ENCODE assay signal across 29 cellular contexts in the genomic region with DNA sequence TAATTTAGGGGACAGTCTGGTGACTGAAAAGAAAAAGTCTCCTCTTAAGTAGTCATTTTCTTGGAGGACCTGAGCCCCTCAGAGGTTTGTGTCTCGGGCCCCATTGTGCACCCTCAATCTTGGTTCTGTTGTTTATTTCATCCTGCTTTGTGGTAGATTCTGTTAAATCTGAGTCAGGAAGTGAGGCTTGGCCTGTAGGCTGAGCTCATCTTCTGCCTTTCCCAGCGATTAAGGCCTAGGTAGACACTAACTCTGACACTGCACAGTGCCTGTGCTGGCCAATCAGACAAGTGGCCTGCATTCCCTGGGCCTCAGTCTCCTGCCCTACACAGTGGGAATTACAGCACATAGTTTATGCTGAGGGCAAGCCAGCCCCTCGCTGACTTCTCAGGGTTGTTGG.
"Had no signal": no experiment of that assay in that cellular context is flagged by ENCODE, and none has a peak within 500 bp of the region (broad histone marks: within the 10 kb centered on the region; RNA-seq: fewer than 3 reads in every experiment).

No MANE protein-coding gene starts in this region.

- H3K27ac Mint-ChIP-seq: activated CD4-positive, alpha-beta memory T cell treated with anti-CD3 and anti-CD28 coated beads, Interleukin-2, amount 10 ng/mL, durations not matched to agents 7 days and 5 days; activated CD4-positive, alpha-beta T cell treated with anti-CD3 and anti-CD28 coated beads, Interleukin-2, amount 10 ng/mL, durations not matched to agents 7 days and 5 days; activated T-cell treated with anti-CD3 and anti-CD28 coated beads, Interleukin-2, amount 50 U/mL, for 24 hours; natural killer cell treated with Interleukin-12 subunit alpha and Interleukin-12 subunit beta and Interleukin-15 and Interleukin-18, amount 100 ng/mL, for 72 hours; stimulated activated naive B cell treated with anti-CD40 and anti-IgM and Interleukin-4, amounts not matched to agents 10 μg/mL and 1 μg/mL and 100 μg/mL, for 72 hours had no signal

- H3K4me3 Mint-ChIP-seq: activated CD4-positive, alpha-beta memory T cell treated with anti-CD3 and anti-CD28 coated beads, Interleukin-2, amount 10 ng/mL, durations not matched to agents 7 days and 5 days; activated CD4-positive, alpha-beta T cell treated with anti-CD3 and anti-CD28 coated beads, Interleukin-2, amount 10 ng/mL, durations not matched to agents 7 days and 5 days; activated T-cell treated with anti-CD3 and anti-CD28 coated beads, Interleukin-2, amount 50 U/mL, for 24 hours; natural killer cell treated with Interleukin-12 subunit alpha and Interleukin-12 subunit beta and Interleukin-15 and Interleukin-18, amount 100 ng/mL, for 72 hours; stimulated activated naive B cell treated with anti-CD40 and anti-IgM and Interleukin-4, amounts not matched to agents 10 μg/mL and 1 μg/mL and 100 μg/mL, for 72 hours had no signal

- H3K4me3 ChIP-seq: colonic mucosa, esophagus squamous epithelium, heart right ventricle, left lung, lower lobe of right lung, mucosa of descending colon, pancreas, prostate gland, skin epidermis, transverse colon had no signal

- H3K4me1 Mint-ChIP-seq: activated CD4-positive, alpha-beta memory T cell treated with anti-CD3 and anti-CD28 coated beads, Interleukin-2, amount 10 ng/mL, durations not matched to agents 7 days and 5 days; activated CD4-positive, alpha-beta T cell treated with anti-CD3 and anti-CD28 coated beads, Interleukin-2, amount 10 ng/mL, durations not matched to agents 7 days and 5 days had no signal

- ATAC-seq: heart right ventricle; left lung; lower lobe of right lung; mucosa of descending colon; natural killer cell treated with Interleukin-12 subunit alpha and Interleukin-12 subunit beta and Interleukin-15 and Interleukin-18, amount 100 ng/mL, for 72 hours; pancreas; sciatic nerve; stimulated activated naive B cell treated with anti-CD40 and anti-IgM and Interleukin-4, amounts not matched to agents 10 μg/mL and 1 μg/mL and 100 μg/mL, for 72 hours had no signal

- H3K9me3 Mint-ChIP-seq: activated CD4-positive, alpha-beta memory T cell treated with anti-CD3 and anti-CD28 coated beads, Interleukin-2, amount 10 ng/mL, durations not matched to agents 7 days and 5 days; activated CD4-positive, alpha-beta T cell treated with anti-CD3 and anti-CD28 coated beads, Interleukin-2, amount 10 ng/mL, durations not matched to agents 7 days and 5 days; activated T-cell treated with anti-CD3 and anti-CD28 coated beads, Interleukin-2, amount 50 U/mL, for 24 hours; natural killer cell treated with Interleukin-12 subunit alpha and Interleukin-12 subunit beta and Interleukin-15 and Interleukin-18, amount 100 ng/mL, for 72 hours; stimulated activated naive B cell treated with anti-CD40 and anti-IgM and Interleukin-4, amounts not matched to agents 10 μg/mL and 1 μg/mL and 100 μg/mL, for 72 hours had no signal

- H3K27me3 Mint-ChIP-seq: activated CD4-positive, alpha-beta T cell treated with anti-CD3 and anti-CD28 coated beads, Interleukin-2, amount 10 ng/mL, durations not matched to agents 7 days and 5 days; activated T-cell treated with anti-CD3 and anti-CD28 coated beads, Interleukin-2, amount 50 U/mL, for 24 hours; natural killer cell treated with Interleukin-12 subunit alpha and Interleukin-12 subunit beta and Interleukin-15 and Interleukin-18, amount 100 ng/mL, for 72 hours; stimulated activated naive B cell treated with anti-CD40 and anti-IgM and Interleukin-4, amounts not matched to agents 10 μg/mL and 1 μg/mL and 100 μg/mL, for 72 hours had no signal

- H3K4me1 ChIP-seq: colonic mucosa, left lung, prostate gland had no signal

- H3K27me3 ChIP-seq: colonic mucosa, esophagus squamous epithelium, heart right ventricle, left lung, neutrophil, pancreas, transverse colon had no signal

- H3K27ac ChIP-seq: colonic mucosa, epithelial cell of prostate, esophagus squamous epithelium, heart right ventricle, left lung, lower lobe of right lung, neutrophil, pancreas, prostate gland, skin epidermis, transverse colon had no signal

- H3K36me3 ChIP-seq: colonic mucosa, neutrophil, pancreas, prostate gland, transverse colon had no signal

- H3K36me3 Mint-ChIP-seq: natural killer cell treated with Interleukin-12 subunit alpha and Interleukin-12 subunit beta and Interleukin-15 and Interleukin-18, amount 100 ng/mL, for 72 hours; stimulated activated naive B cell treated with anti-CD40 and anti-IgM and Interleukin-4, amounts not matched to agents 10 μg/mL and 1 μg/mL and 100 μg/mL, for 72 hours had no signal

- DNase-seq: activated CD4-positive, alpha-beta memory T cell treated with anti-CD3 and anti-CD28 coated beads, Interleukin-2, amount 10 ng/mL, durations not matched to agents 7 days and 5 days; activated CD4-positive, alpha-beta T cell treated with anti-CD3 and anti-CD28 coated beads for 1 hour; activated CD4-positive, alpha-beta T cell treated with anti-CD3 and anti-CD28 coated beads, Interleukin-2, amount 10 ng/mL, durations not matched to agents 7 days and 5 days; activated CD8-positive, alpha-beta memory T cell treated with anti-CD3 and anti-CD28 coated beads, Interleukin-2, amount 50 U/mL, for 48 hours; activated gamma-delta T cell treated with Interleukin-2 at 50 U/mL for 16 hours; activated naive CD4-positive, alpha-beta T cell treated with anti-CD3 and anti-CD28 coated beads, Interleukin-2, amount 50 U/mL, for 16 hours; activated T-cell treated with anti-CD3 and anti-CD28 coated beads, Interleukin-2, amount 50 U/mL, for 24 hours; colonic mucosa; effector CD8-positive, alpha-beta T cell; esophagus squamous epithelium; foreskin melanocyte; heart right ventricle; left lung; lower lobe of right lung; mesendoderm; mucosa of descending colon; pancreas; retina; stimulated activated CD4-positive, alpha-beta T cell treated with anti-CD3 and anti-CD28 coated beads, Interleukin-4, amount 100 ng/mL, for 4 hours; stimulated activated CD8-positive, alpha-beta memory T cell treated with anti-CD3 and anti-CD28 coated beads, Interleukin-4, amount 100 ng/mL, for 48 hours; stimulated activated naive B cell treated with anti-CD40 and anti-IgM and Interleukin-4, amounts not matched to agents 10 μg/mL and 1 μg/mL and 100 μg/mL, for 72 hours; T-helper 2 cell; transverse colon had no signal

- H3K9me3 ChIP-seq: colonic mucosa, esophagus squamous epithelium, heart right ventricle, left lung, lower lobe of right lung, mucosa of descending colon, neutrophil, pancreas, prostate gland, transverse colon had no signal
